Comparison of ENCODE assay signal across 1 cellular context in genomic region chr13:99605417-99606321, GRCh38.
TF ChIP-seq lines count a peak whose summit lies in the region.

No MANE protein-coding gene starts in this region.

TF ChIP-seq in HepG2, 621 proteins besides CTCF, POLR2A, EP300 and RAD21 (continued from another document and continues in another):
- TF ChIP-seq FOXK1 (CRISPR knock-in tag; IDR thresholded peaks at IDR 0.05; ENCODE audit: borderline replicate concordance, low read depth) (no peak), SNAPC4 (CRISPR knock-in tag; IDR thresholded peaks at IDR 0.05) (no peak), ISX (CRISPR knock-in tag; conservative IDR thresholded peaks at IDR 0.05) (no peak), RXRB (CRISPR knock-in tag; IDR thresholded peaks at IDR 0.05; ENCODE audit: borderline replicate concordance) (no peak; the same call in 1 of the 2 replicates), SUZ12 (IDR thresholded peaks at IDR 0.05; ENCODE audit: low read depth, low read length) (no peak), ZNF335 (CRISPR knock-in tag; IDR thresholded peaks at IDR 0.05) (no peak), TEAD2 (CRISPR knock-in tag; IDR thresholded peaks at IDR 0.05) (no peak), GABPB1 (CRISPR knock-in tag; IDR thresholded peaks at IDR 0.05) (no peak), KDM2A (CRISPR knock-in tag; IDR thresholded peaks at IDR 0.05; ENCODE audit: borderline replicate concordance, low read depth) (peak; percentile 26; the same call in 1 of the 2 replicates), ARNT2 (CRISPR knock-in tag; IDR thresholded peaks at IDR 0.05; ENCODE audit: low read depth) (no peak), PREB (CRISPR knock-in tag; IDR thresholded peaks at IDR 0.05) (no peak), HIVEP1 (CRISPR knock-in tag; IDR thresholded peaks at IDR 0.05) (no peak), MIER3 (CRISPR knock-in tag; IDR thresholded peaks at IDR 0.05; ENCODE audit: borderline replicate concordance) (no peak), ZNF839 (CRISPR knock-in tag; IDR thresholded peaks at IDR 0.05; ENCODE audit: borderline replicate concordance) (0 out of 2 replicates have a peak, but pooled peaks have one; percentile 28), MYPOP (CRISPR knock-in tag; IDR thresholded peaks at IDR 0.05) (no peak), ZNF143 (CRISPR knock-in tag; IDR thresholded peaks at IDR 0.05) (no peak), TSC22D2 (CRISPR knock-in tag; IDR thresholded peaks at IDR 0.05; ENCODE audit: borderline replicate concordance) (no peak), ZNF367 (CRISPR knock-in tag; IDR thresholded peaks at IDR 0.05; ENCODE audit: borderline replicate concordance) (no peak), ATAD3A (CRISPR knock-in tag; IDR thresholded peaks at IDR 0.05) (no peak), NRL (CRISPR knock-in tag; IDR thresholded peaks at IDR 0.05; ENCODE audit: borderline replicate concordance) (no peak; the same call in 1 of the 2 replicates), GABPA (IDR thresholded peaks at IDR 0.05; ENCODE audit: low read depth, low read length) (no peak), GABPA (CRISPR knock-in tag; IDR thresholded peaks at IDR 0.05; ENCODE audit: low read depth) (no peak; the same call in 1 of the 2 replicates), XRCC5 (optimal IDR thresholded peaks at IDR 0.05; ENCODE audit: low read length) (peak; percentile 20), ZSCAN22 (CRISPR knock-in tag; IDR thresholded peaks at IDR 0.05) (no peak), KDM4B (CRISPR knock-in tag; IDR thresholded peaks at IDR 0.05) (0 out of 2 replicates have a peak, but pooled peaks have one; percentile 24), HNF1B (CRISPR knock-in tag; IDR thresholded peaks at IDR 0.05) (peak; percentile 63; the same call in 1 of the 2 replicates), HNF1A (IDR thresholded peaks at IDR 0.05; ENCODE audit: low read depth) (peak; percentile 65), HNF1A (CRISPR knock-in tag; IDR thresholded peaks at IDR 0.05; ENCODE audit: borderline replicate concordance) (peak; percentile 57; the same call in 1 of the 2 replicates), KLF12 (CRISPR knock-in tag; IDR thresholded peaks at IDR 0.05; ENCODE audit: borderline replicate concordance) (no peak), SRSF4 (IDR thresholded peaks at IDR 0.05; ENCODE audit: low read depth, low read length, poor library complexity, severe bottlenecking) (no peak), SNAI1 (CRISPR knock-in tag; IDR thresholded peaks at IDR 0.05; ENCODE audit: borderline replicate concordance) (no peak), IRX3 (CRISPR knock-in tag; IDR thresholded peaks at IDR 0.05; ENCODE audit: borderline replicate concordance, low read depth) (peak; percentile 22; the same call in 1 of the 2 replicates), ZNF605 (CRISPR knock-in tag; IDR thresholded peaks at IDR 0.05) (0 out of 2 replicates have a peak, but pooled peaks have one; percentile 9), DNMT1 (CRISPR knock-in tag; IDR thresholded peaks at IDR 0.05) (0 out of 2 replicates have a peak, but pooled peaks have one; percentile 38), FOXK2 (IDR thresholded peaks at IDR 0.05) (no peak), ZNF451 (CRISPR knock-in tag; IDR thresholded peaks at IDR 0.05) (no peak), AKAP8 (CRISPR knock-in tag; IDR thresholded peaks at IDR 0.05) (no peak), HHEX (CRISPR knock-in tag; IDR thresholded peaks at IDR 0.05) (no peak), ZNF280D (CRISPR knock-in tag; IDR thresholded peaks at IDR 0.05) (no peak), SMAD3 (CRISPR knock-in tag; IDR thresholded peaks at IDR 0.05) (0 out of 2 replicates have a peak, but pooled peaks have one; percentile 16)
- TF ChIP-seq, protein P1, sequence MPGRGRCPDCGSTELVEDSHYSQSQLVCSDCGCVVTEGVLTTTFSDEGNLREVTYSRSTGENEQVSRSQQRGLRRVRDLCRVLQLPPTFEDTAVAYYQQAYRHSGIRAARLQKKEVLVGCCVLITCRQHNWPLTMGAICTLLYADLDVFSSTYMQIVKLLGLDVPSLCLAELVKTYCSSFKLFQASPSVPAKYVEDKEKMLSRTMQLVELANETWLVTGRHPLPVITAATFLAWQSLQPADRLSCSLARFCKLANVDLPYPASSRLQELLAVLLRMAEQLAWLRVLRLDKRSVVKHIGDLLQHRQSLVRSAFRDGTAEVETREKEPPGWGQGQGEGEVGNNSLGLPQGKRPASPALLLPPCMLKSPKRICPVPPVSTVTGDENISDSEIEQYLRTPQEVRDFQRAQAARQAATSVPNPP (CRISPR knock-in tag; IDR thresholded peaks at IDR 0.05) = no peak
- TF ChIP-seq, protein P2, sequence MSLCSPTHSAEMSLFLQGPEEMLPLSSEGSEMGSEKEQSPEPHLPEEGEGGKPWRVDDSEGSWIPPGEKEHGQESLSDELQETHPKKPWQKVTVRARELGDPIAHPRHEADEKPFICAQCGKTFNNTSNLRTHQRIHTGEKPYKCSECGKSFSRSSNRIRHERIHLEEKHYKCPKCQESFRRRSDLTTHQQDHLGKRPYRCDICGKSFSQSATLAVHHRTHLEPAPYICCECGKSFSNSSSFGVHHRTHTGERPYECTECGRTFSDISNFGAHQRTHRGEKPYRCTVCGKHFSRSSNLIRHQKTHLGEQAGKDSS (CRISPR knock-in tag; IDR thresholded peaks at IDR 0.05; ENCODE audit: borderline replicate concordance, low read depth) = peak; percentile 54; the same call in 1 of the 2 replicates
- TF ChIP-seq, protein P3, sequence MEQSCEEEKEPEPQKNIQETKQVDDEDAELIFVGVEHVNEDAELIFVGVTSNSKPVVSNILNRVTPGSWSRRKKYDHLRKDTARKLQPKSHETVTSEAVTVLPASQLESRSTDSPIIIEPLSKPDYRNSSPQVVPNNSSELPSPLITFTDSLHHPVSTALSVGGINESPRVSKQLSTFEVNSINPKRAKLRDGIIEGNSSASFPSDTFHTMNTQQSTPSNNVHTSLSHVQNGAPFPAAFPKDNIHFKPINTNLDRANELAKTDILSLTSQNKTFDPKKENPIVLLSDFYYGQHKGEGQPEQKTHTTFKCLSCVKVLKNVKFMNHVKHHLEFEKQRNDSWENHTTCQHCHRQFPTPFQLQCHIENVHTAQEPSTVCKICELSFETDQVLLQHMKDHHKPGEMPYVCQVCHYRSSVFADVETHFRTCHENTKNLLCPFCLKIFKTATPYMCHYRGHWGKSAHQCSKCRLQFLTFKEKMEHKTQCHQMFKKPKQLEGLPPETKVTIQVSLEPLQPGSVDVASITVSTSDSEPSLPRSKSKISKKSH (CRISPR knock-in tag; IDR thresholded peaks at IDR 0.05; ENCODE audit: borderline replicate concordance) = peak; percentile 39; the same call in 1 of the 2 replicates
